Comparison of ENCODE assay signal across 15 cellular contexts in genomic region chr1:160578694-160579191, GRCh38. TPM values are rescaled to one million over a fixed set of nuclear protein-coding genes. Genes with fewer than 3 reads are reported as not detected.
DNase-seq lines count a peak whose midpoint lies in the region; ATAC-seq and TF ChIP-seq lines count a peak whose summit lies in the region.
"Had no signal": no experiment of that assay in that cellular context is flagged by ENCODE, and none has a peak within 500 bp of the region (broad histone marks: within the 10 kb centered on the region; RNA-seq: fewer than 3 reads in every experiment).

No MANE protein-coding gene starts in this region.

- H4K20me1 ChIP-seq in GM23338 (replicated peaks; ENCODE audit: insufficient read depth), result no peaks in the 10 kb centered on the region

- H3K4me3 ChIP-seq in GM23338, result no peak overlapping the region

- POLR2A ChIA-PET in activated naive CD8-positive, alpha-beta T cell treated with anti-CD3 and anti-CD28 coated beads, Interleukin-2, amount 10 ng/mL, durations not matched to agents 7 days and 5 days (lab: Charles Lee), result interaction anchor here (0.9 to 2.7 kb wide), 5 partner anchors 10 to 56 kb away, joined by 3 to 14 read pairs (median 4); no protein-coding TSS in a partner anchor

- H3K9me2 ChIP-seq in GM23338 (ENCODE audit: insufficient read depth), result no peaks in the 10 kb centered on the region; the same call in 1 of the 2 replicates

- no peak overlapping the region for H3K27ac ChIP-seq in GM23338 (ENCODE audit: low read depth)
- H3K27ac ChIP-seq: KMS-11 had no signal

- no peaks in the 10 kb centered on the region for H3K79me2 ChIP-seq in GM23338 (replicated peaks; ENCODE audit: insufficient read depth)

- no peak overlapping the region for H3K4me2 ChIP-seq in GM23338
- H3K4me2 ChIP-seq: KMS-11 had no signal

- DNase-seq in CD14-positive monocyte (ENCODE audit: low spot score) (no peak), GM23338 (ENCODE audit: low spot score) (no peak), natural killer cell (no peak), NCI-H1092 treated with DMSO at 0.1 percent for 48 hours (lab: John Stamatoyannopoulos, UW) (no peak), activated gamma-delta T cell (lab: John Stamatoyannopoulos, UW) (no peak), HuH-7 (ENCODE audit: low spot score) (no peak), GM13976 (ENCODE audit: low spot score) (no peak)
- no peak for DNase-seq in activated naive CD8-positive, alpha-beta T cell treated with anti-CD3 and anti-CD28 coated beads, Interleukin-2, amount 10 ng/mL, durations not matched to agents 7 days and 5 days
- DNase-seq: dermis blood vessel endothelial cell; NCI-H345; SHP77; stimulated activated CD4-positive, alpha-beta T cell treated with anti-CD3 and anti-CD28 coated beads, Interleukin-12 subunit alpha, Interleukin-12 subunit beta, amount 100 ng/mL, for 4 hours; stimulated activated naive CD4-positive, alpha-beta T cell treated with Interleukin-2 at 50 U/mL for 16 hours had no signal

- peaks cover 0 to 6% (median 2%) of the 10 kb centered on the region in 7 donors for H3K9me3 Mint-ChIP-seq in CD14-positive monocyte
- no peaks in the 10 kb centered on the region for H3K9me3 Mint-ChIP-seq in GM23338
- peaks cover 5% of the 10 kb centered on the region for H3K9me3 Mint-ChIP-seq in activated naive CD8-positive, alpha-beta T cell treated with anti-CD3 and anti-CD28 coated beads, Interleukin-2, amount 10 ng/mL, durations not matched to agents 7 days and 5 days
- no peaks in the 10 kb centered on the region for H3K9me3 Mint-ChIP-seq in natural killer cell

- peaks cover 0 to 1% (median 0%) of the 10 kb centered on the region in 3 donors for H3K27me3 Mint-ChIP-seq in CD14-positive monocyte (ENCODE audit: low read depth in 3 of 3)
- H3K27me3 Mint-ChIP-seq in GM23338 (ENCODE audit: insufficient read depth, low read depth, poor library complexity), result no peaks in the 10 kb centered on the region
- no peaks in the 10 kb centered on the region for H3K27me3 Mint-ChIP-seq in activated naive CD8-positive, alpha-beta T cell treated with anti-CD3 and anti-CD28 coated beads, Interleukin-2, amount 10 ng/mL, durations not matched to agents 7 days and 5 days
- no peaks in the 10 kb centered on the region for H3K27me3 Mint-ChIP-seq in natural killer cell (ENCODE audit: low read depth in 2 of 2)

- H3K36me3 ChIP-seq in GM23338 (ENCODE audit: insufficient read depth), result no peaks in the 10 kb centered on the region

- H3K36me3 Mint-ChIP-seq in CD14-positive monocyte, result peaks cover 0 to 8% of the 10 kb centered on the region in 2 donors
- H3K36me3 Mint-ChIP-seq in GM23338 (ENCODE audit: low read depth), result no peaks in the 10 kb centered on the region
- H3K36me3 Mint-ChIP-seq in activated naive CD8-positive, alpha-beta T cell treated with anti-CD3 and anti-CD28 coated beads, Interleukin-2, amount 10 ng/mL, durations not matched to agents 7 days and 5 days, result peaks cover 13% of the 10 kb centered on the region
- H3K36me3 Mint-ChIP-seq in natural killer cell, result no peaks in the 10 kb centered on the region

- peak overlapping the region; percentile 82 to 98 for H3K4me3 Mint-ChIP-seq in CD14-positive monocyte
- no peak overlapping the region for H3K4me3 Mint-ChIP-seq in GM23338
- H3K4me3 Mint-ChIP-seq in activated naive CD8-positive, alpha-beta T cell treated with anti-CD3 and anti-CD28 coated beads, Interleukin-2, amount 10 ng/mL, durations not matched to agents 7 days and 5 days, result peak overlapping the region; percentile 91
- H3K4me3 Mint-ChIP-seq in natural killer cell, result peak overlapping the region; percentile 79

- H2AFZ ChIP-seq in GM23338, result peak overlapping the region; percentile 49; the same call in 1 of the 2 replicates

- no peaks in the 10 kb centered on the region for H3K4me1 ChIP-seq in GM23338 (ENCODE audit: insufficient read depth)

- in situ Hi-C loops in GM13976 (cut with MboI; ENCODE audit: low sequenced_read_pairs, unreplicated experiment), result no loop called here

- ATAC-seq in GM23338, result no peak
- ATAC-seq in activated naive CD8-positive, alpha-beta T cell treated with anti-CD3 and anti-CD28 coated beads, Interleukin-2, amount 10 ng/mL, durations not matched to agents 7 days and 5 days (ENCODE audit: low read depth), result no peak
- no peak for ATAC-seq in natural killer cell

- intact Hi-C loops in CD14-positive monocyte (cut with micrococcal nuclease), result loop anchor here in 1 of 2 donors (2.0 to 5.0 kb wide), 3 partner anchors 30 to 284 kb away; partner anchors contain the start of gene CD244
- intact Hi-C loops in natural killer cell (cut with micrococcal nuclease), result loop anchor here (5.0 kb wide), 1 partner anchor 36 kb away; no protein-coding TSS in a partner anchor

- H3K4me1 Mint-ChIP-seq in CD14-positive monocyte (peaks cover 64% of the 10 kb centered on the region), GM23338 (no peaks in the 10 kb centered on the region), natural killer cell (peaks cover 52 to 57% of the 10 kb centered on the region in 2 donors)
- peaks cover 51% of the 10 kb centered on the region for H3K4me1 Mint-ChIP-seq in activated naive CD8-positive, alpha-beta T cell treated with anti-CD3 and anti-CD28 coated beads, Interleukin-2, amount 10 ng/mL, durations not matched to agents 7 days and 5 days

- peak overlapping the region; percentile 83 to 97 (median 92) for H3K27ac Mint-ChIP-seq in CD14-positive monocyte
- H3K27ac Mint-ChIP-seq in GM23338, result no peak overlapping the region
- H3K27ac Mint-ChIP-seq in activated naive CD8-positive, alpha-beta T cell treated with anti-CD3 and anti-CD28 coated beads, Interleukin-2, amount 10 ng/mL, durations not matched to agents 7 days and 5 days, result peak overlapping the region; percentile 96
- peak overlapping the region; percentile 81 to 87 for H3K27ac Mint-ChIP-seq in natural killer cell

- H3K27me3 ChIP-seq in GM23338 (ENCODE audit: insufficient read depth), result no peaks in the 10 kb centered on the region

- no peaks in the 10 kb centered on the region for H3F3A ChIP-seq in GM23338 (replicated peaks; ENCODE audit: low read depth)

- TF ChIP-seq CTCF in CD14-positive monocyte (IDR thresholded peaks at IDR 0.05) (no peak), GM23338 (conservative IDR thresholded peaks at IDR 0.05; ENCODE audit: low read depth in 2 of 2) (no peak), natural killer cell (IDR thresholded peaks at IDR 0.05) (no peak), GM13976 (IDR thresholded peaks at IDR 0.05; ENCODE audit: borderline replicate concordance, control extremely low read depth, extremely low read depth, insufficient read depth, missing control alignments) (no peak)

TF ChIP-seq in GM23338, 12 proteins besides CTCF, POLR2A, EP300 and RAD21 (continues in another document):
- TF ChIP-seq POLR2AphosphoS5 (IDR thresholded peaks at IDR 0.05; ENCODE audit: low read depth) (no peak), ETS1 (IDR thresholded peaks at IDR 0.05) (no peak)

RNA-seq across cellular contexts. Expression of gene CD84, which starts 0.6 kb away (rescaled TPM):
- 10 to 100 TPM; 14.5 to 33.5 TPM for polyA plus RNA-seq in CD14-positive monocyte
- under 0.01 TPM in 1 of 2 replicates, not detected in the other for total RNA-seq in GM23338 (2014; rRNA removed; shearing (Covaris generic))
- not detected in 2 replicates for polyA plus RNA-seq in GM23338 (2016; fragmentation: Nextera tagmentation; extraction: Ambion mirVana)
- 10 to 100 TPM; 58.5 to 66.8 TPM for total RNA-seq in activated naive CD8-positive, alpha-beta T cell treated with anti-CD3 and anti-CD28 coated beads, Interleukin-2, amount 10 ng/mL, durations not matched to agents 7 days and 5 days
- total RNA-seq in natural killer cell, result 10 to 100 TPM; 11.1 to 56.7 (median 12.9) TPM
- total RNA-seq: dermis blood vessel endothelial cell, myocyte had no signal

RNA-seq across cellular contexts. Expression of gene SLAMF6, which starts 55.7 kb away (rescaled TPM):
- polyA plus RNA-seq in CD14-positive monocyte (under 1 TPM; 0.50 to 0.72 TPM), GM23338 (2016; fragmentation: Nextera tagmentation; extraction: Ambion mirVana) (not detected in 2 replicates)
- total RNA-seq in GM23338 (2014; rRNA removed; shearing (Covaris generic)), result not detected in 2 replicates
- 10 to 100 TPM; 43.0 to 48.1 TPM for total RNA-seq in activated naive CD8-positive, alpha-beta T cell treated with anti-CD3 and anti-CD28 coated beads, Interleukin-2, amount 10 ng/mL, durations not matched to agents 7 days and 5 days
- 10 to 100 TPM; 66.7 to 88.2 (median 68.1) TPM for total RNA-seq in natural killer cell
- total RNA-seq: dermis blood vessel endothelial cell, myocyte had no signal

Comparison
In these comparisons a context has a peak if more than half of its experiments do, and no peak if none do; other contexts are left out.
1. RNA of gene CD84, which starts 0.6 kb away (total RNA-seq): 58.5 to 66.8 TPM in activated naive CD8-positive, alpha-beta T cell treated with anti-CD3 and anti-CD28 coated beads, Interleukin-2, amount 10 ng/mL, durations not matched to agents 7 days and 5 days and 11.1 to 56.7 TPM in natural killer cell; under 0.01 TPM in GM23338; every median in the first group is over 10 times any median in the second.
2. RNA of gene SLAMF6, which starts 55.7 kb away (total RNA-seq): 66.7 to 88.2 TPM in natural killer cell and 43.0 to 48.1 TPM in activated naive CD8-positive, alpha-beta T cell treated with anti-CD3 and anti-CD28 coated beads, Interleukin-2, amount 10 ng/mL, durations not matched to agents 7 days and 5 days; not detected in GM23338; every median in the first group is over 10 times any median in the second.